ENCODE assay signal across 24 cellular contexts in the genomic region with DNA sequence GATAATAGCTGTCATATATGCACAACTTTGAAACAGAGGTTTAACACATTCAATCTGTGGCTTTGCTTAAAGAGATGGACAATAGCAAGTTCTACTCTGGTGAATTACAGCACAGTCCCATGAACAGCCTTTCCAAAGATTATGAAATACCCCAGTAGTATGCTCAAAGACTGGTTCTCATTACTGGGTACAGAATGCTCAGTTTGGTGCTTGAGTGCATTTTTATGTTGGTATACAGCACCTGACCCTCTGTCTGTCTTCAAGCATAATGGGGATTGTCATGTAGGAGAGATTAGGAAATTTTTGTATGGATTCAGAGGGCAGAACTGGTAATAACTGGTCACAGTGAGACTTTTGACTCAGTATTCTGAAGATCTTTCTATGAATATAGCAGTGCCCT.
"Had no signal": no experiment of that assay in that cellular context is flagged by ENCODE, and none has a peak within 500 bp of the region (broad histone marks: within the 10 kb centered on the region; RNA-seq: fewer than 3 reads in every experiment).

No MANE protein-coding gene starts in this region.

- H3K27ac ChIP-seq: brain microvascular endothelial cell, heart right ventricle, left ventricle myocardium inferior, ovary, transverse colon had no signal

- H3K4me1 ChIP-seq: heart right ventricle, left ventricle myocardium inferior, transverse colon had no signal

- FAIRE-seq: astrocyte, urothelium cell line had no signal

- H3K27me3 ChIP-seq: brain microvascular endothelial cell, ovary, transverse colon had no signal

- ATAC-seq: activated CD4-positive, alpha-beta T cell treated with anti-CD3 and anti-CD28 coated beads for 36 hours; activated CD8-positive, alpha-beta memory T cell treated with anti-CD3 and anti-CD28 coated beads, Interleukin-2, amount 10 ng/mL, durations not matched to agents 7 days and 5 days; activated CD8-positive, alpha-beta T cell treated with anti-CD3 and anti-CD28 coated beads, Interleukin-2, amount 10 ng/mL, durations not matched to agents 7 days and 5 days; effector memory CD8-positive, alpha-beta T cell; heart right ventricle; sciatic nerve had no signal

- H3K4me3 ChIP-seq: heart right ventricle, left ventricle myocardium inferior, ovary, transverse colon had no signal

- H3K36me3 ChIP-seq: heart right ventricle, left ventricle myocardium inferior, ovary, transverse colon had no signal

- H3K9me3 ChIP-seq: heart right ventricle, left ventricle myocardium inferior, ovary, transverse colon had no signal

- DNase-seq: activated CD4-positive, alpha-beta T cell treated with anti-CD3 and anti-CD28 coated beads for 36 hours; activated CD4-positive, CD25-positive, alpha-beta regulatory T cell; activated CD8-positive, alpha-beta memory T cell treated with anti-CD3 and anti-CD28 coated beads, Interleukin-2, amount 10 ng/mL, durations not matched to agents 7 days and 5 days; activated CD8-positive, alpha-beta T cell treated with anti-CD3 and anti-CD28 coated beads, Interleukin-2, amount 10 ng/mL, durations not matched to agents 7 days and 5 days; activated naive CD4-positive, alpha-beta T cell treated with Interleukin-2 at 50 U/mL for 16 hours; activated naive CD8-positive, alpha-beta T cell treated with anti-CD3 and anti-CD28 coated beads for 36 hours; activated T-cell treated with anti-CD3 and anti-CD28 coated beads, Interleukin-2, amount 50 U/mL, for 48 hours; brain microvascular endothelial cell; caudate nucleus; cortex of kidney; effector memory CD8-positive, alpha-beta T cell; erythroblast; foreskin melanocyte; heart right ventricle; left ventricle myocardium inferior; ovary; retina; stimulated activated CD4-positive, alpha-beta T cell treated with anti-CD3 and anti-CD28 coated beads, Interleukin-15, amount 100 ng/mL, for 24 hours; stimulated activated CD4-positive, alpha-beta T cell treated with anti-CD3 and anti-CD28 coated beads, Interleukin-2, amount 100 ng/mL, for 24 hours; stimulated activated naive CD4-positive, alpha-beta T cell; transverse colon had no signal
